1 cellular context compared by ENCODE assay signal in the genomic region with DNA sequence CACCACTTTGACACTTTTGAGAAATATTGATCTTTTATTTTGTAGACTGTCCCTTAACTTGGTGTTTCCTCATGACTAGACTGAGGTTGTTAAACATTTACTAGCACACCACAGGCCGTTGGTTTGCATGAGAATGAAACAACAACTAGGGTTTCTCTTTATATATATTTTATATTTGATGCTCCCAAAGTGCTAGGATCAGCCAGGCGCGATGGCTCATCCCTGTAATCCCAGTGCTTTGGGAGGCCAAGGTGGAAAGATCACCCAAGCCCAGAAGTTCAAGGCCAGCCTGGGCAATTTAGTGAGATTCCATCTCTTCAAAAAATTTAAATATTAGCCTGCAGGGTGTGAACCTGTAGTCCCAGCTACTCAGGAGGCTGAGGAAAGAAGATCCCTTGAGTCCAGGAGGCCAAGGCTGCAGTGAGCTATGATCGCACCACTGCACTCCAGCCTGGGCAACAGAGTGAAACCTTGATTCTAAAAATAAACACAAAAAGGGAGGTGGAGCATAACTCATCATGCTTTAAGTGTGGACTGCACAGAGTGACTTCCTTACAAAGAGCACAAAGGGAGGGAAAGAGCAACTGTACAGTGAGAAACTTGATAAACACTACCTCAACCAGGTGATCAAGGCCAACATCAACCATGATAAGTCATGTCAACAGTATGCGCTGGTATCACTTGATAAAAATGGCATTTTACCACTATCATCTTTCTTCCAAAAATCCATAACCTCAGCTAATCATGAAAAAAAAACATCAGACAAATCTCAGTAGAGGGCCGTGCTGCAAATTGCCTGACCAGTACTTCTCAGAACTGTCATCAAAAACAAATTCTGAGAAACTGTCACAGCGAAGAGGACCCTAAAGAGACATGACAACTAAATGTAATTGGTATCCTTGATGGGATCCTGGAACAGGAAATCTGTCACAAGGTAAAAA.
TF ChIP-seq lines count a peak whose summit lies in the region.

No MANE protein-coding gene starts in this region.

TF ChIP-seq in HepG2, 621 proteins besides CTCF, POLR2A, EP300 and RAD21 (continued from another document and continues in another):
- TF ChIP-seq, protein P1, sequence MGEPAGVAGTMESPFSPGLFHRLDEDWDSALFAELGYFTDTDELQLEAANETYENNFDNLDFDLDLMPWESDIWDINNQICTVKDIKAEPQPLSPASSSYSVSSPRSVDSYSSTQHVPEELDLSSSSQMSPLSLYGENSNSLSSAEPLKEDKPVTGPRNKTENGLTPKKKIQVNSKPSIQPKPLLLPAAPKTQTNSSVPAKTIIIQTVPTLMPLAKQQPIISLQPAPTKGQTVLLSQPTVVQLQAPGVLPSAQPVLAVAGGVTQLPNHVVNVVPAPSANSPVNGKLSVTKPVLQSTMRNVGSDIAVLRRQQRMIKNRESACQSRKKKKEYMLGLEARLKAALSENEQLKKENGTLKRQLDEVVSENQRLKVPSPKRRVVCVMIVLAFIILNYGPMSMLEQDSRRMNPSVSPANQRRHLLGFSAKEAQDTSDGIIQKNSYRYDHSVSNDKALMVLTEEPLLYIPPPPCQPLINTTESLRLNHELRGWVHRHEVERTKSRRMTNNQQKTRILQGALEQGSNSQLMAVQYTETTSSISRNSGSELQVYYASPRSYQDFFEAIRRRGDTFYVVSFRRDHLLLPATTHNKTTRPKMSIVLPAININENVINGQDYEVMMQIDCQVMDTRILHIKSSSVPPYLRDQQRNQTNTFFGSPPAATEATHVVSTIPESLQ (CRISPR knock-in tag; conservative IDR thresholded peaks at IDR 0.05), result 0 out of 2 replicates have a peak, but pooled peaks have one; percentile 71
- TF ChIP-seq ZBTB21 (CRISPR knock-in tag; IDR thresholded peaks at IDR 0.05) (0 out of 2 replicates have a peak, but pooled peaks have one; percentile 16), ZNF296 (CRISPR knock-in tag; conservative IDR thresholded peaks at IDR 0.05) (no peak), TCF12 (IDR thresholded peaks at IDR 0.05) (no peak), TCF12 (CRISPR knock-in tag; IDR thresholded peaks at IDR 0.05) (peak; percentile 37; the same call in 1 of the 2 replicates), ZNF205 (CRISPR knock-in tag; IDR thresholded peaks at IDR 0.05) (0 out of 2 replicates have a peak, but pooled peaks have one; percentile 24), ZNF547 (CRISPR knock-in tag; IDR thresholded peaks at IDR 0.05) (peak; percentile 41; the same call in 1 of the 2 replicates), SALL1 (CRISPR knock-in tag; IDR thresholded peaks at IDR 0.05) (peak; percentile 94), KLF12 (CRISPR knock-in tag; IDR thresholded peaks at IDR 0.05; ENCODE audit: borderline replicate concordance) (0 out of 2 replicates have a peak, but pooled peaks have one; percentile 50), CHD2 (IDR thresholded peaks at IDR 0.05; ENCODE audit: low read depth, low read length) (no peak), ZNF614 (CRISPR knock-in tag; IDR thresholded peaks at IDR 0.05; ENCODE audit: borderline replicate concordance) (peak; percentile 22; the same call in 1 of the 2 replicates), ZSCAN21 (CRISPR knock-in tag; IDR thresholded peaks at IDR 0.05; ENCODE audit: borderline replicate concordance) (no peak), ZBTB20 (CRISPR knock-in tag; IDR thresholded peaks at IDR 0.05; ENCODE audit: borderline replicate concordance, low read depth) (no peak; the same call in 1 of the 2 replicates), CBX2 (IDR thresholded peaks at IDR 0.05; ENCODE audit: low read depth, low read length) (no peak), CBX2 (CRISPR knock-in tag; IDR thresholded peaks at IDR 0.05; ENCODE audit: low read depth) (no peak), ZBTB7B (CRISPR knock-in tag; IDR thresholded peaks at IDR 0.05) (no peak), DNMT3B (CRISPR knock-in tag; conservative IDR thresholded peaks at IDR 0.05) (no peak), SRSF9 (IDR thresholded peaks at IDR 0.05; ENCODE audit: borderline replicate concordance, insufficient read depth, low read depth, low read length, poor library complexity, severe bottlenecking) (no peak), ZNF20 (CRISPR knock-in tag; IDR thresholded peaks at IDR 0.05) (no peak), ERF (CRISPR knock-in tag; IDR thresholded peaks at IDR 0.05) (peak; percentile 44; the same call in 1 of the 2 replicates), ZFP36L1 (CRISPR knock-in tag; IDR thresholded peaks at IDR 0.05) (peak; percentile 66; the same call in 1 of the 2 replicates), ZNF605 (CRISPR knock-in tag; IDR thresholded peaks at IDR 0.05) (no peak), ZNF567 (CRISPR knock-in tag; IDR thresholded peaks at IDR 0.05; ENCODE audit: borderline replicate concordance) (no peak), MEIS1 (CRISPR knock-in tag; IDR thresholded peaks at IDR 0.05; ENCODE audit: borderline replicate concordance) (peak; percentile 53; the same call in 1 of the 2 replicates), PCBP1 (IDR thresholded peaks at IDR 0.05; ENCODE audit: borderline replicate concordance, low read depth, low read length) (no peak), ZNF230 (CRISPR knock-in tag; IDR thresholded peaks at IDR 0.05) (0 out of 2 replicates have a peak, but pooled peaks have one; percentile 62)
- TF ChIP-seq, protein P2, sequence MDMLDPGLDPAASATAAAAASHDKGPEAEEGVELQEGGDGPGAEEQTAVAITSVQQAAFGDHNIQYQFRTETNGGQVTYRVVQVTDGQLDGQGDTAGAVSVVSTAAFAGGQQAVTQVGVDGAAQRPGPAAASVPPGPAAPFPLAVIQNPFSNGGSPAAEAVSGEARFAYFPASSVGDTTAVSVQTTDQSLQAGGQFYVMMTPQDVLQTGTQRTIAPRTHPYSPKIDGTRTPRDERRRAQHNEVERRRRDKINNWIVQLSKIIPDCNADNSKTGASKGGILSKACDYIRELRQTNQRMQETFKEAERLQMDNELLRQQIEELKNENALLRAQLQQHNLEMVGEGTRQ (IDR thresholded peaks at IDR 0.05; ENCODE audit: low read depth, low read length), result no peak
- TF ChIP-seq, protein P2 (CRISPR knock-in tag; IDR thresholded peaks at IDR 0.05; ENCODE audit: borderline replicate concordance), result no peak
- TF ChIP-seq, protein P3, sequence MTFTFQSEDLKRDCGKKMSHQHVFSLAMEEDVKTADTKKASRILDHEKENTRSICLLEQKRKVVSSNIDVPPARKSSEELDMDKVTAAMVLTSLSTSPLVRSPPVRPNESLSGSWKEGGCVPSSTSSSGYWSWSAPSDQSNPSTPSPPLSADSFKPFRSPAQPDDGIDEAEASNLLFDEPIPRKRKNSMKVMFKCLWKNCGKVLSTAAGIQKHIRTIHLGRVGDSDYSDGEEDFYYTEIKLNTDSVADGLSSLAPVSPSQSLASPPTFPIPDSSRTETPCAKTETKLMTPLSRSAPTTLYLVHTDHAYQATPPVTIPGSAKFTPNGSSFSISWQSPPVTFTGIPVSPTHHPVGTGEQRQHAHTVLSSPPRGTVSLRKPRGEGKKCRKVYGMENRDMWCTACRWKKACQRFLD (CRISPR knock-in tag; IDR thresholded peaks at IDR 0.05; ENCODE audit: borderline replicate concordance), result peak; percentile 59; the same call in 1 of the 2 replicates
- TF ChIP-seq, protein P4, sequence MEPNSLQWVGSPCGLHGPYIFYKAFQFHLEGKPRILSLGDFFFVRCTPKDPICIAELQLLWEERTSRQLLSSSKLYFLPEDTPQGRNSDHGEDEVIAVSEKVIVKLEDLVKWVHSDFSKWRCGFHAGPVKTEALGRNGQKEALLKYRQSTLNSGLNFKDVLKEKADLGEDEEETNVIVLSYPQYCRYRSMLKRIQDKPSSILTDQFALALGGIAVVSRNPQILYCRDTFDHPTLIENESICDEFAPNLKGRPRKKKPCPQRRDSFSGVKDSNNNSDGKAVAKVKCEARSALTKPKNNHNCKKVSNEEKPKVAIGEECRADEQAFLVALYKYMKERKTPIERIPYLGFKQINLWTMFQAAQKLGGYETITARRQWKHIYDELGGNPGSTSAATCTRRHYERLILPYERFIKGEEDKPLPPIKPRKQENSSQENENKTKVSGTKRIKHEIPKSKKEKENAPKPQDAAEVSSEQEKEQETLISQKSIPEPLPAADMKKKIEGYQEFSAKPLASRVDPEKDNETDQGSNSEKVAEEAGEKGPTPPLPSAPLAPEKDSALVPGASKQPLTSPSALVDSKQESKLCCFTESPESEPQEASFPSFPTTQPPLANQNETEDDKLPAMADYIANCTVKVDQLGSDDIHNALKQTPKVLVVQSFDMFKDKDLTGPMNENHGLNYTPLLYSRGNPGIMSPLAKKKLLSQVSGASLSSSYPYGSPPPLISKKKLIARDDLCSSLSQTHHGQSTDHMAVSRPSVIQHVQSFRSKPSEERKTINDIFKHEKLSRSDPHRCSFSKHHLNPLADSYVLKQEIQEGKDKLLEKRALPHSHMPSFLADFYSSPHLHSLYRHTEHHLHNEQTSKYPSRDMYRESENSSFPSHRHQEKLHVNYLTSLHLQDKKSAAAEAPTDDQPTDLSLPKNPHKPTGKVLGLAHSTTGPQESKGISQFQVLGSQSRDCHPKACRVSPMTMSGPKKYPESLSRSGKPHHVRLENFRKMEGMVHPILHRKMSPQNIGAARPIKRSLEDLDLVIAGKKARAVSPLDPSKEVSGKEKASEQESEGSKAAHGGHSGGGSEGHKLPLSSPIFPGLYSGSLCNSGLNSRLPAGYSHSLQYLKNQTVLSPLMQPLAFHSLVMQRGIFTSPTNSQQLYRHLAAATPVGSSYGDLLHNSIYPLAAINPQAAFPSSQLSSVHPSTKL (CRISPR knock-in tag; IDR thresholded peaks at IDR 0.05), result peak; percentile 87
- TF ChIP-seq, protein P5, sequence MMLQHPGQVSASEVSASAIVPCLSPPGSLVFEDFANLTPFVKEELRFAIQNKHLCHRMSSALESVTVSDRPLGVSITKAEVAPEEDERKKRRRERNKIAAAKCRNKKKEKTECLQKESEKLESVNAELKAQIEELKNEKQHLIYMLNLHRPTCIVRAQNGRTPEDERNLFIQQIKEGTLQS (CRISPR knock-in tag; IDR thresholded peaks at IDR 0.05), result no peak
- TF ChIP-seq, protein P6, sequence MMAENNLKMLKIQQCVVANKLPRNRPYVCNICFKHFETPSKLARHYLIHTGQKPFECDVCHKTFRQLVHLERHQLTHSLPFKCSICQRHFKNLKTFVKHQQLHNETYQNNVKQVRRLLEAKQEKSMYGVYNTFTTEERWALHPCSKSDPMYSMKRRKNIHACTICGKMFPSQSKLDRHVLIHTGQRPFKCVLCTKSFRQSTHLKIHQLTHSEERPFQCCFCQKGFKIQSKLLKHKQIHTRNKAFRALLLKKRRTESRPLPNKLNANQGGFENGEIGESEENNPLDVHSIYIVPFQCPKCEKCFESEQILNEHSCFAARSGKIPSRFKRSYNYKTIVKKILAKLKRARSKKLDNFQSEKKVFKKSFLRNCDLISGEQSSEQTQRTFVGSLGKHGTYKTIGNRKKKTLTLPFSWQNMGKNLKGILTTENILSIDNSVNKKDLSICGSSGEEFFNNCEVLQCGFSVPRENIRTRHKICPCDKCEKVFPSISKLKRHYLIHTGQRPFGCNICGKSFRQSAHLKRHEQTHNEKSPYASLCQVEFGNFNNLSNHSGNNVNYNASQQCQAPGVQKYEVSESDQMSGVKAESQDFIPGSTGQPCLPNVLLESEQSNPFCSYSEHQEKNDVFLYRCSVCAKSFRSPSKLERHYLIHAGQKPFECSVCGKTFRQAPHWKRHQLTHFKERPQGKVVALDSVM (CRISPR knock-in tag; IDR thresholded peaks at IDR 0.05), result peak; percentile 98
- TF ChIP-seq, protein P7, sequence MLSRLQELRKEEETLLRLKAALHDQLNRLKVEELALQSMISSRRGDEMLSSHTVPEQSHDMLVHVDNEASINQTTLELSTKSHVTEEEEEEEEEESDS (CRISPR knock-in tag; IDR thresholded peaks at IDR 0.05; ENCODE audit: borderline replicate concordance), result no peak; the same call in 1 of the 2 replicates
- TF ChIP-seq, protein P8, sequence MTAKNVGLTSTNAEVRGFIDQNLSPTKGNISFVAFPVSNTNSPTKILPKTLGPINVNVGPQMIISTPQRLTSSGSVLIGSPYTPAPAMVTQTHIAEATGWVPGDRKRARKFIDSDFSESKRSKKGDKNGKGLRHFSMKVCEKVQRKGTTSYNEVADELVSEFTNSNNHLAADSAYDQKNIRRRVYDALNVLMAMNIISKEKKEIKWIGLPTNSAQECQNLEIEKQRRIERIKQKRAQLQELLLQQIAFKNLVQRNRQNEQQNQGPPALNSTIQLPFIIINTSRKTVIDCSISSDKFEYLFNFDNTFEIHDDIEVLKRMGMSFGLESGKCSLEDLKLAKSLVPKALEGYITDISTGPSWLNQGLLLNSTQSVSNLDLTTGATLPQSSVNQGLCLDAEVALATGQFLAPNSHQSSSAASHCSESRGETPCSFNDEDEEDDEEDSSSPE (CRISPR knock-in tag; IDR thresholded peaks at IDR 0.05), result peak; percentile 42; the same call in 1 of the 2 replicates
- TF ChIP-seq, protein P9, sequence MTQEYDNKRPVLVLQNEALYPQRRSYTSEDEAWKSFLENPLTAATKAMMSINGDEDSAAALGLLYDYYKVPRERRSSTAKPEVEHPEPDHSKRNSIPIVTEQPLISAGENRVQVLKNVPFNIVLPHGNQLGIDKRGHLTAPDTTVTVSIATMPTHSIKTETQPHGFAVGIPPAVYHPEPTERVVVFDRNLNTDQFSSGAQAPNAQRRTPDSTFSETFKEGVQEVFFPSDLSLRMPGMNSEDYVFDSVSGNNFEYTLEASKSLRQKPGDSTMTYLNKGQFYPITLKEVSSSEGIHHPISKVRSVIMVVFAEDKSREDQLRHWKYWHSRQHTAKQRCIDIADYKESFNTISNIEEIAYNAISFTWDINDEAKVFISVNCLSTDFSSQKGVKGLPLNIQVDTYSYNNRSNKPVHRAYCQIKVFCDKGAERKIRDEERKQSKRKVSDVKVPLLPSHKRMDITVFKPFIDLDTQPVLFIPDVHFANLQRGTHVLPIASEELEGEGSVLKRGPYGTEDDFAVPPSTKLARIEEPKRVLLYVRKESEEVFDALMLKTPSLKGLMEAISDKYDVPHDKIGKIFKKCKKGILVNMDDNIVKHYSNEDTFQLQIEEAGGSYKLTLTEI (CRISPR knock-in tag; conservative IDR thresholded peaks at IDR 0.05), result no peak
- TF ChIP-seq, protein P10, sequence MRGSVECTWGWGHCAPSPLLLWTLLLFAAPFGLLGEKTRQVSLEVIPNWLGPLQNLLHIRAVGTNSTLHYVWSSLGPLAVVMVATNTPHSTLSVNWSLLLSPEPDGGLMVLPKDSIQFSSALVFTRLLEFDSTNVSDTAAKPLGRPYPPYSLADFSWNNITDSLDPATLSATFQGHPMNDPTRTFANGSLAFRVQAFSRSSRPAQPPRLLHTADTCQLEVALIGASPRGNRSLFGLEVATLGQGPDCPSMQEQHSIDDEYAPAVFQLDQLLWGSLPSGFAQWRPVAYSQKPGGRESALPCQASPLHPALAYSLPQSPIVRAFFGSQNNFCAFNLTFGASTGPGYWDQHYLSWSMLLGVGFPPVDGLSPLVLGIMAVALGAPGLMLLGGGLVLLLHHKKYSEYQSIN (CRISPR knock-in tag; IDR thresholded peaks at IDR 0.05; ENCODE audit: borderline replicate concordance), result no peak
- TF ChIP-seq, protein P11, sequence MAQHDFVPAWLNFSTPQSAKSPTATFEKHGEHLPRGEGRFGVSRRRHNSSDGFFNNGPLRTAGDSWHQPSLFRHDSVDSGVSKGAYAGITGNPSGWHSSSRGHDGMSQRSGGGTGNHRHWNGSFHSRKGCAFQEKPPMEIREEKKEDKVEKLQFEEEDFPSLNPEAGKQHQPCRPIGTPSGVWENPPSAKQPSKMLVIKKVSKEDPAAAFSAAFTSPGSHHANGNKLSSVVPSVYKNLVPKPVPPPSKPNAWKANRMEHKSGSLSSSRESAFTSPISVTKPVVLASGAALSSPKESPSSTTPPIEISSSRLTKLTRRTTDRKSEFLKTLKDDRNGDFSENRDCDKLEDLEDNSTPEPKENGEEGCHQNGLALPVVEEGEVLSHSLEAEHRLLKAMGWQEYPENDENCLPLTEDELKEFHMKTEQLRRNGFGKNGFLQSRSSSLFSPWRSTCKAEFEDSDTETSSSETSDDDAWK (CRISPR knock-in tag; IDR thresholded peaks at IDR 0.05), result no peak
